In the genomic region with DNA sequence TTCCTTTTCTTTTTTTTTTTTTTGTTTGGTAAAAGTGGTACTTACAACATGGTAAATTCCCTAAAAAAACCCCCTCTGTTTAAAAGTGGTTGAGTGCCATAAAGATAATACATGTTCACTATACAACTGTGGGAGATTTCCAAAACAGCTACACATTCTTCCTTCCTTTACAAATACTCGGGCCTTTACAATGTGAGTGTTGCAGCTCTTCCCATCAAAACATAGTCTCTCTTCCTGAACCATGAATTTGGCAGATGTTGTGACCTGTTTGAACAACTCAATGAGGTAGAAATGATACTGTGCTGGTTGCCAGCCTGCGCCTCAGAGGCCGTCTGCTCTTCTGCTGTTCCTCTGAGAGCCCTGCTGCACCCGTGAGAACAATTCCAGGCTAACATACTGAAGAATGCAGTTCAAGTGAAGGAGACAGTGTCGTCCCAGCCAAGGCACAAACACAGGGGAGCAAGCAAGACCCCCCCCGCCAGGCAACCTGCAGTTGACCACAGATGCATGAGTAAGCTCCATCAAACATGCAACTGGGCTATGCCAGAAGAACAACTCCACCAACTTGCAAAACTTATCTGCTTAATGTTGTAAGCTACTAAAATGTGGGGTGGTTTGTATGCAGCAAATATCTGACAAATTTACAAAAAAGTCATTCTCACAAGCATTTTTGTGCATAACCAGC, we compare ENCODE assay signal across 33 cellular contexts.
A peak's percentile ranks its signal among the peaks of the same experiment; 100 is the strongest.
DNase-seq lines count a peak whose midpoint lies in the region; ATAC-seq, FAIRE-seq and TF ChIP-seq lines count a peak whose summit lies in the region.
"Had no signal": no experiment of that assay in that cellular context is flagged by ENCODE, and none has a peak within 500 bp of the region (broad histone marks: within the 10 kb centered on the region; RNA-seq: fewer than 3 reads in every experiment).

No MANE protein-coding gene starts in this region.

- no peak for TF ChIP-seq CTCF in SU-DHL-6 (IDR thresholded peaks at IDR 0.05; ENCODE audit: insufficient read depth, low read length, poor library complexity, severe bottlenecking)

- H3K36me3 ChIP-seq in SU-DHL-6 (ENCODE audit: low read length) = no peaks in the 10 kb centered on the region
- H3K36me3 ChIP-seq: cardiac muscle cell, colonic mucosa had no signal

- DNase-seq in NCI-H1092 treated with DMSO at 0.1 percent for 48 hours (lab: John Stamatoyannopoulos, UW) (peak; percentile 6), NCI-H1092 (lab: John Stamatoyannopoulos, UW) (no peak), glomerular visceral epithelial cell (ENCODE audit: extremely low spot score) (peak; percentile 38), urothelium cell line (ENCODE audit: low spot score) (no peak), inferior parietal cortex (ENCODE audit: extremely low spot score) (no peak)
- DNase-seq: activated CD4-positive, alpha-beta T cell treated with anti-CD3 and anti-CD28 coated beads, Interleukin-2, amount 10 ng/mL, durations not matched to agents 24 days and 14 days; activated gamma-delta T cell; activated naive CD8-positive, alpha-beta T cell treated with anti-CD3 and anti-CD28 coated beads for 36 hours; activated T-cell treated with anti-CD3 and anti-CD28 coated beads, Interleukin-2, amount 50 U/mL, for 1 hour; aorta; CD4-positive, alpha-beta T cell; colonic mucosa; effector CD8-positive, alpha-beta T cell; GOT3; HFFc6; midbrain; naive B cell; NCI-H1048; NCI-H2081; NCI-H2227 treated with DMSO at 0.1 percent for 48 hours; NCI-H69; psoas muscle; SHP77 treated with DMSO at 0.1 percent for 48 hours; stimulated activated CD4-positive, alpha-beta T cell treated with anti-CD3 and anti-CD28 coated beads, Interleukin-4, amount 100 ng/mL, for 24 hours; SW 1271; T-helper 9 cell had no signal

- H3K27ac ChIP-seq in SU-DHL-6 (ENCODE audit: low read depth, low read length) = no peak overlapping the region
- H3K27ac ChIP-seq: 22Rv1, cardiac muscle cell, colonic mucosa, psoas muscle, VCaP had no signal

- H2AFZ ChIP-seq in SU-DHL-6 (ENCODE audit: low read depth, low read length, severe bottlenecking) = peak overlapping the region; percentile 39

- H3K27me3 ChIP-seq in SU-DHL-6 (ENCODE audit: low read length) = no peaks in the 10 kb centered on the region
- H3K27me3 ChIP-seq: cardiac muscle cell, colonic mucosa had no signal

- no peaks in the 10 kb centered on the region for H3K9me2 ChIP-seq in SU-DHL-6 (replicated peaks; ENCODE audit: insufficient read depth, low read length)

- no peak overlapping the region for H3K9ac ChIP-seq in SU-DHL-6 (ENCODE audit: low read length)

- no peaks in the 10 kb centered on the region for H3F3A ChIP-seq in SU-DHL-6 (ENCODE audit: insufficient read depth)

- no peaks in the 10 kb centered on the region for H3K36me3 Mint-ChIP-seq in activated T-helper 17 cell treated with anti-CD3 and anti-CD28 coated beads, Interleukin-2, amount 50 U/mL, for 72 hours (ENCODE audit: low read depth)
- H3K36me3 Mint-ChIP-seq: activated naive CD8-positive, alpha-beta T cell treated with anti-CD3 and anti-CD28 coated beads for 36 hours; naive B cell; type B pancreatic cell had no signal

- no peak for ATAC-seq in activated T-helper 17 cell treated with anti-CD3 and anti-CD28 coated beads, Interleukin-2, amount 50 U/mL, for 72 hours (replicated peaks)
- ATAC-seq in GM21723 (IDR thresholded peaks at IDR 0.05; ENCODE audit: unreplicated experiment) = no peak
- ATAC-seq: psoas muscle had no signal

- no peaks in the 10 kb centered on the region for H3K9me3 ChIP-seq in SU-DHL-6 (ENCODE audit: insufficient read depth, low read length)
- H3K9me3 ChIP-seq: colonic mucosa, psoas muscle had no signal

- no peak overlapping the region for H3K27ac Mint-ChIP-seq in activated T-helper 17 cell treated with anti-CD3 and anti-CD28 coated beads, Interleukin-2, amount 50 U/mL, for 72 hours
- H3K27ac Mint-ChIP-seq: activated CD4-positive, alpha-beta T cell treated with anti-CD3 and anti-CD28 coated beads, Interleukin-2, amount 10 ng/mL, durations not matched to agents 24 days and 14 days; activated naive CD8-positive, alpha-beta T cell treated with anti-CD3 and anti-CD28 coated beads for 36 hours; CD4-positive, alpha-beta T cell; HFFc6; naive B cell; type B pancreatic cell had no signal

- no peak overlapping the region for H3K4me3 Mint-ChIP-seq in activated T-helper 17 cell treated with anti-CD3 and anti-CD28 coated beads, Interleukin-2, amount 50 U/mL, for 72 hours
- H3K4me3 Mint-ChIP-seq: activated CD4-positive, alpha-beta T cell treated with anti-CD3 and anti-CD28 coated beads, Interleukin-2, amount 10 ng/mL, durations not matched to agents 24 days and 14 days; activated naive CD8-positive, alpha-beta T cell treated with anti-CD3 and anti-CD28 coated beads for 36 hours; CD4-positive, alpha-beta T cell; HFFc6; naive B cell; type B pancreatic cell had no signal

- H4K20me1 ChIP-seq in SU-DHL-6 (ENCODE audit: low read depth, low read length) = no peaks in the 10 kb centered on the region

- H3K27me3 Mint-ChIP-seq in activated T-helper 17 cell treated with anti-CD3 and anti-CD28 coated beads, Interleukin-2, amount 50 U/mL, for 72 hours = no peaks in the 10 kb centered on the region
- H3K27me3 Mint-ChIP-seq: activated CD4-positive, alpha-beta T cell treated with anti-CD3 and anti-CD28 coated beads, Interleukin-2, amount 10 ng/mL, durations not matched to agents 24 days and 14 days; activated naive CD8-positive, alpha-beta T cell treated with anti-CD3 and anti-CD28 coated beads for 36 hours; CD4-positive, alpha-beta T cell; naive B cell; type B pancreatic cell had no signal

- FAIRE-seq in urothelium cell line (lab: Jason Lieb, UNC) = peak; percentile 68

- no peak overlapping the region for H3K4me2 ChIP-seq in SU-DHL-6 (ENCODE audit: low read depth, low read length, poor library complexity, severe bottlenecking)

- H3K4me3 ChIP-seq in SU-DHL-6 (ENCODE audit: insufficient read depth, low read length, poor library complexity, severe bottlenecking) = no peak overlapping the region
- H3K4me3 ChIP-seq: cardiac muscle cell, colonic mucosa, psoas muscle had no signal

- H3K79me2 ChIP-seq in SU-DHL-6 (ENCODE audit: insufficient read depth, low read length) = no peaks in the 10 kb centered on the region

- peaks cover 7% of the 10 kb centered on the region for H3K9me3 Mint-ChIP-seq in activated T-helper 17 cell treated with anti-CD3 and anti-CD28 coated beads, Interleukin-2, amount 50 U/mL, for 72 hours
- H3K9me3 Mint-ChIP-seq: activated CD4-positive, alpha-beta T cell treated with anti-CD3 and anti-CD28 coated beads, Interleukin-2, amount 10 ng/mL, durations not matched to agents 24 days and 14 days; activated naive CD8-positive, alpha-beta T cell treated with anti-CD3 and anti-CD28 coated beads for 36 hours had no signal

- H3K4me1 Mint-ChIP-seq in activated T-helper 17 cell treated with anti-CD3 and anti-CD28 coated beads, Interleukin-2, amount 50 U/mL, for 72 hours = no peaks in the 10 kb centered on the region
- H3K4me1 Mint-ChIP-seq: activated CD4-positive, alpha-beta T cell treated with anti-CD3 and anti-CD28 coated beads, Interleukin-2, amount 10 ng/mL, durations not matched to agents 24 days and 14 days; activated naive CD8-positive, alpha-beta T cell treated with anti-CD3 and anti-CD28 coated beads for 36 hours; naive B cell had no signal

Comparison
In these comparisons a context has a peak if more than half of its experiments do, and no peak if none do; other contexts are left out.
1. DNase-seq: peak in NCI-H1092 treated with DMSO at 0.1 percent for 48 hours (single experiment) and glomerular visceral epithelial cell (single experiment); none in NCI-H1092 (single experiment), urothelium cell line (single experiment) and inferior parietal cortex (single experiment).